In genomic region chr17:36808181-36808661, GRCh38 we compare ENCODE assay signal across 13 cellular contexts.
A peak's percentile ranks its signal among the peaks of the same experiment; 100 is the strongest.
DNase-seq lines count a peak whose midpoint lies in the region; ATAC-seq and TF ChIP-seq lines count a peak whose summit lies in the region.
"Had no signal": no experiment of that assay in that cellular context is flagged by ENCODE, and none has a peak within 500 bp of the region (broad histone marks: within the 10 kb centered on the region; RNA-seq: fewer than 3 reads in every experiment).

No MANE protein-coding gene starts in this region.

- peak overlapping the region; percentile 69 for H3K4me3 ChIP-seq in endodermal cell (ENCODE audit: low read length)
- peak overlapping the region; percentile 61 for H3K4me3 ChIP-seq in neural cell (ENCODE audit: low read length)
- no peak overlapping the region for H3K4me3 ChIP-seq in tibial artery
- H3K4me3 ChIP-seq: left lung, right lobe of liver had no signal

- H3K9me3 Mint-ChIP-seq in endodermal cell: no peaks in the 10 kb centered on the region
- H3K9me3 Mint-ChIP-seq: activated CD4-positive, alpha-beta T cell treated with anti-CD3 and anti-CD28 coated beads, Interleukin-2, amount 10 ng/mL, durations not matched to agents 7 days and 5 days; activated naive CD8-positive, alpha-beta T cell treated with anti-CD3 and anti-CD28 coated beads for 36 hours had no signal

- no peak for TF ChIP-seq EP300 in neural cell (conservative IDR thresholded peaks at IDR 0.05; ENCODE audit: poor library complexity, severe bottlenecking)

- H3K36me3 ChIP-seq in endodermal cell (ENCODE audit: control insufficient read depth, insufficient read depth, low read length) (no peaks in the 10 kb centered on the region), neural cell (ENCODE audit: insufficient read depth, low read length) (no peaks in the 10 kb centered on the region), tibial artery (no peaks in the 10 kb centered on the region)
- H3K36me3 ChIP-seq: left lung, right lobe of liver had no signal

- H3K27ac Mint-ChIP-seq in endodermal cell: no peak overlapping the region
- H3K27ac Mint-ChIP-seq: activated CD4-positive, alpha-beta T cell treated with anti-CD3 and anti-CD28 coated beads, Interleukin-2, amount 10 ng/mL, durations not matched to agents 7 days and 5 days; activated naive CD8-positive, alpha-beta T cell treated with anti-CD3 and anti-CD28 coated beads for 36 hours had no signal

- no peak overlapping the region for H3K4me2 ChIP-seq in neural cell (ENCODE audit: low read length)

- no peaks in the 10 kb centered on the region for H3K79me2 ChIP-seq in neural cell (replicated peaks; ENCODE audit: insufficient read depth, low read length)

- H4K20me1 ChIP-seq in neural cell (ENCODE audit: insufficient read depth): no peaks in the 10 kb centered on the region

- H3K27ac ChIP-seq in endodermal cell (ENCODE audit: low read depth, low read length) (no peak overlapping the region), neural cell (ENCODE audit: low read length) (no peak overlapping the region), tibial artery (no peak overlapping the region)
- H3K27ac ChIP-seq: left lung, right lobe of liver had no signal

- no peak overlapping the region for H3K9ac ChIP-seq in endodermal cell (ENCODE audit: extremely low read depth, low read length, poor library complexity, severe bottlenecking)
- peak overlapping the region; percentile 25 for H3K9ac ChIP-seq in neural cell (ENCODE audit: low read length)

- H3K27me3 ChIP-seq in endodermal cell (ENCODE audit: control insufficient read depth, insufficient read depth, low read length, poor library complexity, severe bottlenecking) (peaks cover 38% of the 10 kb centered on the region), neural cell (ENCODE audit: insufficient read depth, low read depth, low read length) (peaks cover 37% of the 10 kb centered on the region), tibial artery (peaks cover 0 to 54% of the 10 kb centered on the region in 2 donors)

- no peaks in the 10 kb centered on the region for H3F3A ChIP-seq in neural cell (ENCODE audit: insufficient read depth, low read length, poor library complexity, severe bottlenecking)

- H3K4me3 Mint-ChIP-seq in endodermal cell: peak overlapping the region; percentile 49
- H3K4me3 Mint-ChIP-seq: activated CD4-positive, alpha-beta T cell treated with anti-CD3 and anti-CD28 coated beads, Interleukin-2, amount 10 ng/mL, durations not matched to agents 7 days and 5 days; activated naive CD8-positive, alpha-beta T cell treated with anti-CD3 and anti-CD28 coated beads for 36 hours had no signal

- in situ Hi-C loops in GM13976 (cut with MboI; ENCODE audit: low sequenced_read_pairs, unreplicated experiment) (no loop called here), GM13977 (cut with MboI; ENCODE audit: low pct_unique_long_range_greater_than_20kb, low sequenced_read_pairs, unreplicated experiment) (no loop called here)

- H3K4me1 ChIP-seq in endodermal cell (ENCODE audit: control insufficient read depth, insufficient read depth, low read length) (peaks cover 7% of the 10 kb centered on the region), tibial artery (peaks cover 0 to 10% (median 0%) of the 10 kb centered on the region in 4 donors)

- H3K9me3 ChIP-seq in endodermal cell (ENCODE audit: control insufficient read depth, low read length): no peaks in the 10 kb centered on the region
- no peaks in the 10 kb centered on the region for H3K9me3 ChIP-seq in neural cell (ENCODE audit: low read length)
- H3K9me3 ChIP-seq in tibial artery: no peaks in the 10 kb centered on the region
- H3K9me3 ChIP-seq: left lung, right lobe of liver had no signal

- no peak for ATAC-seq in GM21381 (IDR thresholded peaks at IDR 0.05; ENCODE audit: unreplicated experiment)
- ATAC-seq: left lung had no signal

- H3K9me2 ChIP-seq in neural cell (ENCODE audit: insufficient read depth, low read length): no peaks in the 10 kb centered on the region

- TF ChIP-seq CTCF in GM13976 (IDR thresholded peaks at IDR 0.05; ENCODE audit: borderline replicate concordance, control extremely low read depth, extremely low read depth, insufficient read depth, missing control alignments) (no peak), endodermal cell (conservative IDR thresholded peaks at IDR 0.05) (peak; percentile 25), neural cell (IDR thresholded peaks at IDR 0.05; ENCODE audit: poor library complexity, severe bottlenecking) (no peak), tibial artery (IDR thresholded peaks at IDR 0.05) (no peak), GM13977 (IDR thresholded peaks at IDR 0.05; ENCODE audit: extremely low read depth, insufficient read depth, missing control alignments) (no peak)

- no peaks in the 10 kb centered on the region for H3K36me3 Mint-ChIP-seq in endodermal cell (ENCODE audit: low read depth)
- H3K36me3 Mint-ChIP-seq: activated naive CD8-positive, alpha-beta T cell treated with anti-CD3 and anti-CD28 coated beads for 36 hours had no signal

- no peak for TF ChIP-seq RAD21 in neural cell (conservative IDR thresholded peaks at IDR 0.05)

- intact Hi-C loops in tibial artery (cut with DNase I; ENCODE audit: low total_unique reads): no loop called here

- 0 to 2% methylated on average over 29 to 60 of the region's 60 CpGs for WGBS in endodermal cell (ENCODE audit: insufficient coverage in 1 of 2, insufficient read length in 1 of 2), 2 experiments

- no peak overlapping the region for H2AFZ ChIP-seq in neural cell (ENCODE audit: low read depth, low read length)

- peaks cover 40% of the 10 kb centered on the region for H3K27me3 Mint-ChIP-seq in endodermal cell (ENCODE audit: insufficient read depth)

- peaks cover 11% of the 10 kb centered on the region for H3K4me1 Mint-ChIP-seq in endodermal cell
- H3K4me1 Mint-ChIP-seq: activated CD4-positive, alpha-beta T cell treated with anti-CD3 and anti-CD28 coated beads, Interleukin-2, amount 10 ng/mL, durations not matched to agents 7 days and 5 days; activated naive CD8-positive, alpha-beta T cell treated with anti-CD3 and anti-CD28 coated beads for 36 hours had no signal

- DNase-seq in GM13976 (ENCODE audit: low spot score) (peak; percentile 28), NCI-H146 treated with DMSO at 0.1 percent for 48 hours (lab: John Stamatoyannopoulos, UW; ENCODE audit: unreplicated experiment) (peak; percentile 4), endodermal cell (peak; percentile 88), tibial artery (no peak), GM13977 (ENCODE audit: low spot score) (no peak)
- DNase-seq: activated CD4-positive, alpha-beta T cell treated with anti-CD3 and anti-CD28 coated beads, Interleukin-2, amount 10 ng/mL, durations not matched to agents 7 days and 5 days; activated naive CD8-positive, alpha-beta T cell treated with anti-CD3 and anti-CD28 coated beads for 36 hours; left lung; NCI-H1105 treated with DMSO at 0.1 percent for 48 hours; right lobe of liver; SHP77 had no signal

TF ChIP-seq in neural cell, 6 proteins besides CTCF, POLR2A, EP300 and RAD21:
- TF ChIP-seq TAF1 (IDR thresholded peaks at IDR 0.05; ENCODE audit: low read depth) (no peak), EZH2 (IDR thresholded peaks at IDR 0.05; ENCODE audit: borderline replicate concordance, insufficient read depth, low read length, poor library complexity, severe bottlenecking) (no peak), MXI1 (conservative IDR thresholded peaks at IDR 0.05; ENCODE audit: poor library complexity, severe bottlenecking) (no peak), POLR2AphosphoS5 (IDR thresholded peaks at IDR 0.05) (no peak), SMC3 (conservative IDR thresholded peaks at IDR 0.05; ENCODE audit: poor library complexity) (no peak)
- TF ChIP-seq, protein P1, sequence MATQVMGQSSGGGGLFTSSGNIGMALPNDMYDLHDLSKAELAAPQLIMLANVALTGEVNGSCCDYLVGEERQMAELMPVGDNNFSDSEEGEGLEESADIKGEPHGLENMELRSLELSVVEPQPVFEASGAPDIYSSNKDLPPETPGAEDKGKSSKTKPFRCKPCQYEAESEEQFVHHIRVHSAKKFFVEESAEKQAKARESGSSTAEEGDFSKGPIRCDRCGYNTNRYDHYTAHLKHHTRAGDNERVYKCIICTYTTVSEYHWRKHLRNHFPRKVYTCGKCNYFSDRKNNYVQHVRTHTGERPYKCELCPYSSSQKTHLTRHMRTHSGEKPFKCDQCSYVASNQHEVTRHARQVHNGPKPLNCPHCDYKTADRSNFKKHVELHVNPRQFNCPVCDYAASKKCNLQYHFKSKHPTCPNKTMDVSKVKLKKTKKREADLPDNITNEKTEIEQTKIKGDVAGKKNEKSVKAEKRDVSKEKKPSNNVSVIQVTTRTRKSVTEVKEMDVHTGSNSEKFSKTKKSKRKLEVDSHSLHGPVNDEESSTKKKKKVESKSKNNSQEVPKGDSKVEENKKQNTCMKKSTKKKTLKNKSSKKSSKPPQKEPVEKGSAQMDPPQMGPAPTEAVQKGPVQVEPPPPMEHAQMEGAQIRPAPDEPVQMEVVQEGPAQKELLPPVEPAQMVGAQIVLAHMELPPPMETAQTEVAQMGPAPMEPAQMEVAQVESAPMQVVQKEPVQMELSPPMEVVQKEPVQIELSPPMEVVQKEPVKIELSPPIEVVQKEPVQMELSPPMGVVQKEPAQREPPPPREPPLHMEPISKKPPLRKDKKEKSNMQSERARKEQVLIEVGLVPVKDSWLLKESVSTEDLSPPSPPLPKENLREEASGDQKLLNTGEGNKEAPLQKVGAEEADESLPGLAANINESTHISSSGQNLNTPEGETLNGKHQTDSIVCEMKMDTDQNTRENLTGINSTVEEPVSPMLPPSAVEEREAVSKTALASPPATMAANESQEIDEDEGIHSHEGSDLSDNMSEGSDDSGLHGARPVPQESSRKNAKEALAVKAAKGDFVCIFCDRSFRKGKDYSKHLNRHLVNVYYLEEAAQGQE (IDR thresholded peaks at IDR 0.05; ENCODE audit: borderline replicate concordance): no peak

Comparison
In these comparisons a context has a peak if more than half of its experiments do, and no peak if none do; other contexts are left out.
1. DNase-seq: peak in GM13976 (single experiment), NCI-H146 treated with DMSO at 0.1 percent for 48 hours (single experiment) and endodermal cell (single experiment); none in tibial artery (0 of 2) and GM13977 (single experiment).
2. H3K4me3 ChIP-seq: peak in endodermal cell (single experiment) and neural cell (single experiment); none in tibial artery (0 of 2).